In the genomic region with DNA sequence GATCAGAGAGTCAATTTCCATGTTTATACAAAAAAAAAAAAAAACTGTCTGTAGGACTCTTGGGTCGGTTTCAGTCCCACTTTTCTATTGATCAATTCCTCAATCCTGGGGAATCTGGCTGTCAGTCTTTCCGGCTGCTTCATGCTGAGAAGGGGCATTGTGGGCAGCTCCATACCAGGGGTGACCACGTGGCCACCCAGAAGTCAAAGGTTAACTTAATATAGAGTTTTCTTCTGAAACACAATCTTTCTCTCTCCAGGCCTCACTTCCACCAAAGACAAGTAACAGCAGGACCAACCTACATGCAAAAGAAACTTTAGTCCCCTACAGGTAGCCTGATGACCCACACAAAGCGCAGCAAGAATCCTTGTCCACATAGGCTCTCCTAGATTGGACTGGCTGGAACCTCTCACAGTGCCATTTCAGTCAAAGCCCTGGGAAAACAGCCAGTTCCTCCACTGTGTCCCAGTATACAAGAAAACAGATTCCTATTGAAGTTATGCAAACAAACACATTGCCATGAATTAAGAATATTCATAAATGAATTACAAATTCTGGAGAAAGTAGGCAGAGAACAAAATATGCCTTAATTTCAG, we compare ENCODE assay signal across 22 cellular contexts. TPM values are rescaled to one million over a fixed set of nuclear protein-coding genes. Genes with fewer than 3 reads are reported as not detected.
DNase-seq lines count a peak whose midpoint lies in the region; ATAC-seq and TF ChIP-seq lines count a peak whose summit lies in the region.
"Had no signal": no experiment of that assay in that cellular context is flagged by ENCODE, and none has a peak within 500 bp of the region (broad histone marks: within the 10 kb centered on the region; RNA-seq: fewer than 3 reads in every experiment).

No MANE protein-coding gene starts in this region.

- no peaks in the 10 kb centered on the region for H3K4me1 ChIP-seq in Peyer's patch
- H3K4me1 ChIP-seq in PC-3 (ENCODE audit: insufficient read depth, low read length) = no peaks in the 10 kb centered on the region
- H3K4me1 ChIP-seq: pancreas, right lobe of liver had no signal

- TF ChIP-seq CTCF in Peyer's patch (IDR thresholded peaks at IDR 0.05) (no peak), PC-3 (conservative IDR thresholded peaks at IDR 0.05; ENCODE audit: low read depth, low read length) (no peak)

- no TSS peak for BruUV-seq in PC-3 (replicated peaks; lab: Mats Ljungman, UMichigan)

- H3K79me2 ChIP-seq in PC-3 (ENCODE audit: low read length) = no peaks in the 10 kb centered on the region

- H3K9me3 ChIP-seq in Peyer's patch = no peaks in the 10 kb centered on the region
- no peaks in the 10 kb centered on the region for H3K9me3 ChIP-seq in PC-3 (ENCODE audit: low read length)
- H3K9me3 ChIP-seq: pancreas, right lobe of liver had no signal

- no peak overlapping the region for H3K4me2 ChIP-seq in PC-3 (ENCODE audit: low read length)

- H3K36me3 ChIP-seq in Peyer's patch = no peaks in the 10 kb centered on the region
- H3K36me3 ChIP-seq in PC-3 (ENCODE audit: low read depth, low read length) = no peaks in the 10 kb centered on the region
- H3K36me3 ChIP-seq: cardiac muscle cell, pancreas, right lobe of liver had no signal

- no peak overlapping the region for H2AFZ ChIP-seq in PC-3 (ENCODE audit: low read length)

- no peak overlapping the region for H3K9ac ChIP-seq in PC-3 (ENCODE audit: low read length)

- CTCF ChIA-PET in PC-3 (lab: Charles Lee) = no interaction called here

- H3K27ac ChIP-seq in Peyer's patch = no peak overlapping the region
- no peak overlapping the region for H3K27ac ChIP-seq in PC-3 (ENCODE audit: low read length)
- H3K27ac ChIP-seq: cardiac muscle cell, pancreas, right lobe of liver had no signal

- no peaks in the 10 kb centered on the region for H3F3A ChIP-seq in PC-3 (ENCODE audit: low read length, unreplicated experiment)

- POLR2A ChIA-PET in PC-3 (lab: Charles Lee; ENCODE audit: unreplicated experiment) = no interaction called here

- no peaks in the 10 kb centered on the region for H3K9me2 ChIP-seq in PC-3 (replicated peaks; ENCODE audit: low read length)

- no peak for ATAC-seq in HG02571 (IDR thresholded peaks at IDR 0.05; ENCODE audit: unreplicated experiment)
- no peak for ATAC-seq in PC-3
- ATAC-seq: natural killer cell, pancreas had no signal

- H4K20me1 ChIP-seq in PC-3 (ENCODE audit: low read length) = no peaks in the 10 kb centered on the region

- no peaks in the 10 kb centered on the region for H3K27me3 ChIP-seq in Peyer's patch
- no peaks in the 10 kb centered on the region for H3K27me3 ChIP-seq in PC-3 (ENCODE audit: low read length)
- H3K27me3 ChIP-seq: cardiac muscle cell, pancreas had no signal

- H3K4me3 ChIP-seq in Peyer's patch = no peak overlapping the region
- H3K4me3 ChIP-seq in PC-3 (ENCODE audit: low read length) = no peak overlapping the region
- H3K4me3 ChIP-seq: cardiac muscle cell, pancreas, right lobe of liver had no signal

- peak; percentile 63 for DNase-seq in Ammon's horn (ENCODE audit: low spot score)
- peak in 2 of 3 donors; percentile 10 to 25 for DNase-seq in Peyer's patch
- DNase-seq in globus pallidus (ENCODE audit: low spot score) = peak; percentile 67
- DNase-seq in mesenteric fat pad (ENCODE audit: low spot score) = peak; percentile 33
- no peak for DNase-seq in PC-3
- DNase-seq in T-helper 2 cell = no peak
- DNase-seq in SK-N-DZ (ENCODE audit: low spot score) = no peak
- DNase-seq: activated B cell treated with CpG ODN at 0.5 μM for 24 hours; activated CD4-positive, alpha-beta T cell treated with anti-CD3 and anti-CD28 coated beads, Interleukin-2, amount 50 U/mL, for 4 hours; activated naive CD4-positive, alpha-beta T cell treated with anti-CD3 and anti-CD28 coated beads, Interleukin-2, amount 10 ng/mL, durations not matched to agents 7 days and 5 days; activated T-cell treated with anti-CD3 and anti-CD28 coated beads for 4 hours; CD4-positive, CD25-positive, alpha-beta regulatory T cell; KBM-7; MM.1S; natural killer cell; NCI-H146; NCI-H526; pancreas; RPMI8226 had no signal

- intact Hi-C loops in PC-3 (cut with micrococcal nuclease) = no loop called here

- no peak for TF ChIP-seq POLR2A in Peyer's patch (IDR thresholded peaks at IDR 0.05)

RNA-seq across cellular contexts. Expression of gene SERPINB9, which starts 18.5 kb away (rescaled TPM):
- 10 to 100 TPM in 1 of 4 donors, 1 to 10 TPM in 3; 2.9 to 13.2 (median 4.0) TPM for total RNA-seq in Peyer's patch
- 17.4 TPM for total RNA-seq in mesenteric fat pad
- 0.26 and 0.92 TPM in 2 replicates for total RNA-seq in PC-3 (2014; rRNA removed)
- 0.06 and 0.23 TPM in 2 replicates for polyA plus RNA-seq in SK-N-DZ (2014; cell fraction: cytosol; rRNA removed)
- not detected in 2 replicates for polyA plus RNA-seq in SK-N-DZ (2014; cell fraction: nucleus; rRNA removed)

RNA-seq across cellular contexts. Expression of gene SERPINB6, which starts 49.7 kb away (rescaled TPM):
- total RNA-seq in Peyer's patch (100 to 1,000 TPM; 170 to 462 (median 219) TPM), mesenteric fat pad (127 TPM), PC-3 (2014; rRNA removed) (119 and 140 TPM in 2 replicates)
- 24.6 and 26.2 TPM in 2 replicates for polyA plus RNA-seq in SK-N-DZ (2014; cell fraction: cytosol; rRNA removed)
- polyA plus RNA-seq in SK-N-DZ (2014; cell fraction: nucleus; rRNA removed) = 22.0 and 25.7 TPM in 2 replicates

Comparison
In these comparisons a context has a peak if more than half of its experiments do, and no peak if none do; other contexts are left out.
1. DNase-seq: peak in Ammon's horn (single experiment), Peyer's patch (2 of 3), globus pallidus (single experiment) and mesenteric fat pad (single experiment); none in PC-3 (single experiment), T-helper 2 cell (0 of 5) and SK-N-DZ (single experiment).